In the genomic region with DNA sequence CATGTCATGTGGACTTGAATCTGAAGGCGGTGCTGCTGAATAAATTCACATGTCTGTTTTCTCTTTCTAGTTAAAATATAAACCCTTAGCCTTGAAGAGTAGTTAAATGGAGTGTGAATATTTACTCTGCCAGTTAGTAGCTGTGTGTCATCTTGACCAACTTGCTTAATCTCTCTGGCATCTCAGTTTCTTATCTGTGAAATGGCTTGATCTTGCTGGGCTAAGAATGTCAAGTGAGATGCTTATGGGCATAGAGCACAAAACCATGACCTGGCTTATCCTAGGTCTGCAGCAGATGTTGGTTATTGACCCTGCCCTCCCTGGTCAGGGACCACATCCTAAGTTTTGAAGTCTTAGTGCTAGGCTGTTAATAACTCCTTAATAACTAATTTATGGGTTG, we compare ENCODE assay signal across 2 cellular contexts.
A peak's percentile ranks its signal among the peaks of the same experiment; 100 is the strongest.
TF ChIP-seq lines count a peak whose summit lies in the region.

No MANE protein-coding gene starts in this region.

TF ChIP-seq in IMR-90, 13 proteins besides CTCF, POLR2A, EP300 and RAD21:
- TF ChIP-seq FOS (IDR thresholded peaks at IDR 0.05; ENCODE audit: low read depth, low read length): no peak
- no peak for TF ChIP-seq CEBPB (IDR thresholded peaks at IDR 0.05; ENCODE audit: low read depth, low read length)
- TF ChIP-seq, protein P1, sequence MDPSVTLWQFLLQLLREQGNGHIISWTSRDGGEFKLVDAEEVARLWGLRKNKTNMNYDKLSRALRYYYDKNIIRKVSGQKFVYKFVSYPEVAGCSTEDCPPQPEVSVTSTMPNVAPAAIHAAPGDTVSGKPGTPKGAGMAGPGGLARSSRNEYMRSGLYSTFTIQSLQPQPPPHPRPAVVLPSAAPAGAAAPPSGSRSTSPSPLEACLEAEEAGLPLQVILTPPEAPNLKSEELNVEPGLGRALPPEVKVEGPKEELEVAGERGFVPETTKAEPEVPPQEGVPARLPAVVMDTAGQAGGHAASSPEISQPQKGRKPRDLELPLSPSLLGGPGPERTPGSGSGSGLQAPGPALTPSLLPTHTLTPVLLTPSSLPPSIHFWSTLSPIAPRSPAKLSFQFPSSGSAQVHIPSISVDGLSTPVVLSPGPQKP (IDR thresholded peaks at IDR 0.05; ENCODE audit: borderline replicate concordance, low read depth, low read length): no peak
- TF ChIP-seq MXI1 (IDR thresholded peaks at IDR 0.05; ENCODE audit: borderline replicate concordance, low read depth, low read length): no peak
- TF ChIP-seq MAFK (IDR thresholded peaks at IDR 0.05; ENCODE audit: low read depth, low read length): no peak
- TF ChIP-seq NFE2L2 (IDR thresholded peaks at IDR 0.05; ENCODE audit: low read depth, low read length): no peak
- no peak for TF ChIP-seq MAZ (IDR thresholded peaks at IDR 0.05; ENCODE audit: borderline replicate concordance, low read depth, low read length)
- no peak for TF ChIP-seq RCOR1 (IDR thresholded peaks at IDR 0.05; ENCODE audit: insufficient replicate concordance, low read length)
- TF ChIP-seq, protein P2, sequence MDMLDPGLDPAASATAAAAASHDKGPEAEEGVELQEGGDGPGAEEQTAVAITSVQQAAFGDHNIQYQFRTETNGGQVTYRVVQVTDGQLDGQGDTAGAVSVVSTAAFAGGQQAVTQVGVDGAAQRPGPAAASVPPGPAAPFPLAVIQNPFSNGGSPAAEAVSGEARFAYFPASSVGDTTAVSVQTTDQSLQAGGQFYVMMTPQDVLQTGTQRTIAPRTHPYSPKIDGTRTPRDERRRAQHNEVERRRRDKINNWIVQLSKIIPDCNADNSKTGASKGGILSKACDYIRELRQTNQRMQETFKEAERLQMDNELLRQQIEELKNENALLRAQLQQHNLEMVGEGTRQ (IDR thresholded peaks at IDR 0.05; ENCODE audit: low read depth, low read length): no peak
- no peak for TF ChIP-seq CHD1 (IDR thresholded peaks at IDR 0.05; ENCODE audit: low read depth, low read length)
- TF ChIP-seq RFX5 (IDR thresholded peaks at IDR 0.05; ENCODE audit: low read depth, low read length): no peak
- no peak for TF ChIP-seq BHLHE40 (IDR thresholded peaks at IDR 0.05; ENCODE audit: low read depth, low read length)

TF ChIP-seq in K562, 482 proteins besides CTCF, POLR2A, EP300 and RAD21:
- TF ChIP-seq CREB1 (IDR thresholded peaks at IDR 0.05): no peak
- no peak for TF ChIP-seq CREB1 (CRISPR knock-in tag; IDR thresholded peaks at IDR 0.05)
- TF ChIP-seq, protein P3, sequence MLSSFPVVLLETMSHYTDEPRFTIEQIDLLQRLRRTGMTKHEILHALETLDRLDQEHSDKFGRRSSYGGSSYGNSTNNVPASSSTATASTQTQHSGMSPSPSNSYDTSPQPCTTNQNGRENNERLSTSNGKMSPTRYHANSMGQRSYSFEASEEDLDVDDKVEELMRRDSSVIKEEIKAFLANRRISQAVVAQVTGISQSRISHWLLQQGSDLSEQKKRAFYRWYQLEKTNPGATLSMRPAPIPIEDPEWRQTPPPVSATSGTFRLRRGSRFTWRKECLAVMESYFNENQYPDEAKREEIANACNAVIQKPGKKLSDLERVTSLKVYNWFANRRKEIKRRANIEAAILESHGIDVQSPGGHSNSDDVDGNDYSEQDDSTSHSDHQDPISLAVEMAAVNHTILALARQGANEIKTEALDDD (IDR thresholded peaks at IDR 0.05): 0 out of 2 replicates have a peak, but pooled peaks have one; percentile 14
- TF ChIP-seq MTA3 (IDR thresholded peaks at IDR 0.05; ENCODE audit: borderline replicate concordance): no peak
- TF ChIP-seq NUFIP1 (IDR thresholded peaks at IDR 0.05; ENCODE audit: partially characterized antibody): no peak
- TF ChIP-seq ZC3H11A (IDR thresholded peaks at IDR 0.05; ENCODE audit: low read depth, low read length): no peak
TF ChIP-seq in K562: peak in this region for 1.
